ENCODE assay signal across 8 cellular contexts in genomic region chr17:732788-733720, GRCh38. TPM values are rescaled to one million over a fixed set of nuclear protein-coding genes. Genes with fewer than 3 reads are reported as not detected.
A peak's percentile ranks its signal among the peaks of the same experiment; 100 is the strongest.
DNase-seq lines count a peak whose midpoint lies in the region; ATAC-seq, FAIRE-seq and TF ChIP-seq lines count a peak whose summit lies in the region.

No MANE protein-coding gene starts in this region.

- CTCF ChIA-PET in A549 (lab: Yijun Ruan, JAX) = interaction anchor here (0.7 to 1.4 kb wide), 3 partner anchors 11 to 37 kb away, joined by 3 to 4 read pairs (median 3); no protein-coding TSS in a partner anchor

- peaks cover 14% of the 10 kb centered on the region for H3K4me1 ChIP-seq in A549

- H3K4me3 ChIP-seq in A549 = peak overlapping the region; percentile 80

- TF ChIP-seq CTCF in A549 (IDR thresholded peaks at IDR 0.05) = no peak; the same call in 2 of the 3 replicates

- FAIRE-seq in A549 (lab: Jason Lieb, UNC) = no peak

- peak in 1 of 2 experiments; percentile 51 for DNase-seq in A549 (ENCODE audit: low read depth in 1 of 2, low spot score in 1 of 2)
- peak; percentile 28 for DNase-seq in UCSD-AML1 (lab: John Stamatoyannopoulos, UW; ENCODE audit: unreplicated experiment)
- peak; percentile 75 for DNase-seq in ecto neural progenitor cell (ENCODE audit: low spot score)
- peak in 1 of 2 donors; percentile 17 for DNase-seq in memory B cell (ENCODE audit: low spot score in 2 of 2)
- peak; percentile 79 for DNase-seq in stimulated activated naive CD8-positive, alpha-beta T cell treated with anti-CD3 and anti-CD28 coated beads, Interleukin-15, Interleukin-2, amounts not matched to agents 100 U/mL and 50 U/mL, for 24 hours

- H3K9me3 Mint-ChIP-seq in memory B cell = no peaks in the 10 kb centered on the region

- peak overlapping the region; percentile 41 for H3K27ac Mint-ChIP-seq in memory B cell

- POLR2A ChIA-PET in A549 (lab: Yijun Ruan, JAX) = interaction anchor here (0.6 kb wide), 1 partner anchor 19 kb away, joined by 4 read pairs; the partner anchor contains the start of gene GEMIN4

- no peak for TF ChIP-seq EP300 in A549 (IDR thresholded peaks at IDR 0.05)

- TF ChIP-seq POLR2A in A549 (IDR thresholded peaks at IDR 0.05; ENCODE audit: low read length) = no peak

- TF ChIP-seq RAD21 in A549 (conservative IDR thresholded peaks at IDR 0.05 in 1 of 2, IDR thresholded peaks at IDR 0.05 in 1 of 2) = no peak

- no peaks in the 10 kb centered on the region for H3K9me3 ChIP-seq in A549

- peak overlapping the region; percentile 87 for H3K4me3 Mint-ChIP-seq in memory B cell

- H3K36me3 Mint-ChIP-seq in memory B cell = no peaks in the 10 kb centered on the region

- peak overlapping the region; percentile 96 for H3K4me2 ChIP-seq in A549

- 12% methylated on average over 34 of the region's 72 CpGs for WGBS in A549 (ENCODE audit: missing lambda C conversion rate)

- H3K27ac ChIP-seq in A549 = peak overlapping the region; percentile 89 to 96

- H3K27me3 Mint-ChIP-seq in memory B cell = no peaks in the 10 kb centered on the region

- peaks cover 4% of the 10 kb centered on the region for H3K4me1 Mint-ChIP-seq in memory B cell

- ATAC-seq in A549 (peak; percentile 67 to 75), GM18868 (IDR thresholded peaks at IDR 0.05; ENCODE audit: unreplicated experiment) (peak; percentile 47), HG03571 (IDR thresholded peaks at IDR 0.05; ENCODE audit: unreplicated experiment) (peak; percentile 35), memory B cell (ENCODE audit: low read depth) (peak; percentile 47), GM21528 (IDR thresholded peaks at IDR 0.05; ENCODE audit: low FRiP score, unreplicated experiment) (no peak)
- ATAC-seq in stimulated activated naive CD8-positive, alpha-beta T cell treated with anti-CD3 and anti-CD28 coated beads, Interleukin-15, Interleukin-2, amounts not matched to agents 100 U/mL and 50 U/mL, for 24 hours = peak; percentile 59

TF ChIP-seq in A549, 52 proteins besides CTCF, POLR2A, EP300 and RAD21 (continues in another document):
- TF ChIP-seq EHF (CRISPR knock-in tag; IDR thresholded peaks at IDR 0.05) (no peak), FOSB (CRISPR knock-in tag; IDR thresholded peaks at IDR 0.05) (no peak), E2F6 (IDR thresholded peaks at IDR 0.05; ENCODE audit: borderline replicate concordance, low read depth) (peak; percentile 33; the same call in 1 of the 2 replicates), HMGXB4 (CRISPR knock-in tag; IDR thresholded peaks at IDR 0.05; ENCODE audit: borderline replicate concordance) (no peak), FOSL2 (IDR thresholded peaks at IDR 0.05) (no peak), FOSL2 (CRISPR knock-in tag; IDR thresholded peaks at IDR 0.05) (no peak), CHD2 (IDR thresholded peaks at IDR 0.05; ENCODE audit: low read length, partially characterized antibody) (no peak), USF2 (IDR thresholded peaks at IDR 0.05) (0 out of 2 replicates have a peak, but pooled peaks have one; percentile 9), PHF8 (IDR thresholded peaks at IDR 0.05; ENCODE audit: borderline replicate concordance, low read depth) (peak; percentile 76; the same call in 1 of the 2 replicates), HDAC2 (IDR thresholded peaks at IDR 0.05) (no peak), HOXA7 (CRISPR knock-in tag; IDR thresholded peaks at IDR 0.05) (no peak), RNF2 (IDR thresholded peaks at IDR 0.05; ENCODE audit: borderline replicate concordance, low read depth) (no peak), TP53 (CRISPR knock-in tag; IDR thresholded peaks at IDR 0.05) (no peak), TFCP2L1 (CRISPR knock-in tag; IDR thresholded peaks at IDR 0.05) (no peak), MAX (IDR thresholded peaks at IDR 0.05) (peak; percentile 39; the same call in 1 of the 2 replicates), NR3C1 (IDR thresholded peaks at IDR 0.05) (no peak), ZFP36 (IDR thresholded peaks at IDR 0.05; ENCODE audit: borderline replicate concordance, partially characterized antibody) (no peak), ATOH8 (CRISPR knock-in tag; IDR thresholded peaks at IDR 0.05; ENCODE audit: low read depth) (no peak), PBX3 (IDR thresholded peaks at IDR 0.05) (no peak), FOXS1 (CRISPR knock-in tag; IDR thresholded peaks at IDR 0.05) (no peak)

RNA-seq across cellular contexts. Expression of gene TLCD3A, which starts 0.7 kb away (rescaled TPM):
- polyA plus RNA-seq in A549 (2011; rRNA removed) (29.5 and 35.1 TPM in 2 replicates), A549 (2017; fragmentation: RNase III; extraction: RNeasy Plus Mini Kit Qiagen cat#74134 plus additional on column Dnase treatment) (28.5 to 31.5 TPM (median 30.8 TPM) in 3 replicates)
- polyA plus RNA-seq in A549 (2012; cell fraction: cytosol; rRNA removed) = 42.9 and 53.3 TPM in 2 replicates
- polyA plus RNA-seq in A549 (2012; cell fraction: nucleus; rRNA removed) = 35.4 and 40.6 TPM in 2 replicates
- polyA minus RNA-seq in A549 (2011; rRNA and poly(A)+ RNA removed) = 47.1 and 53.6 TPM in 2 replicates

RNA-seq across cellular contexts. Expression of gene VPS53, which starts 18.4 kb away (rescaled TPM):
- polyA plus RNA-seq in A549 (2011; rRNA removed) (32.1 and 34.2 TPM in 2 replicates), A549 (2017; fragmentation: RNase III; extraction: RNeasy Plus Mini Kit Qiagen cat#74134 plus additional on column Dnase treatment) (20.0 to 21.7 TPM (median 21.5 TPM) in 3 replicates)
- polyA plus RNA-seq in A549 (2012; cell fraction: cytosol; rRNA removed) = 18.0 and 21.3 TPM in 2 replicates
- polyA plus RNA-seq in A549 (2012; cell fraction: nucleus; rRNA removed) = 20.1 and 22.7 TPM in 2 replicates
- 135 and 173 TPM in 2 replicates for polyA minus RNA-seq in A549 (2011; rRNA and poly(A)+ RNA removed)

RNA-seq across cellular contexts. Expression of gene GEMIN4, which starts 19.0 kb away (rescaled TPM):
- polyA plus RNA-seq in A549 (2011; rRNA removed) = 36.1 and 51.8 TPM in 2 replicates
- 47.7 and 57.8 TPM in 2 replicates for polyA plus RNA-seq in A549 (2012; cell fraction: cytosol; rRNA removed)
- polyA plus RNA-seq in A549 (2012; cell fraction: nucleus; rRNA removed) = 87.8 and 97.5 TPM in 2 replicates
- 45.5 to 49.0 TPM (median 47.6 TPM) in 3 replicates for polyA plus RNA-seq in A549 (2017; fragmentation: RNase III; extraction: RNeasy Plus Mini Kit Qiagen cat#74134 plus additional on column Dnase treatment)
- 75.5 and 86.7 TPM in 2 replicates for polyA minus RNA-seq in A549 (2011; rRNA and poly(A)+ RNA removed)

RNA-seq across cellular contexts. Expression of gene GLOD4, which starts 49.0 kb away (rescaled TPM):
- 98.3 and 133 TPM in 2 replicates for polyA plus RNA-seq in A549 (2011; rRNA removed)
- polyA plus RNA-seq in A549 (2012; cell fraction: cytosol; rRNA removed) = 56.4 and 60.1 TPM in 2 replicates
- polyA plus RNA-seq in A549 (2012; cell fraction: nucleus; rRNA removed) = 29.1 and 63.3 TPM in 2 replicates
- 119 to 141 TPM (median 132 TPM) in 3 replicates for polyA plus RNA-seq in A549 (2017; fragmentation: RNase III; extraction: RNeasy Plus Mini Kit Qiagen cat#74134 plus additional on column Dnase treatment)
- polyA minus RNA-seq in A549 (2011; rRNA and poly(A)+ RNA removed) = 24.9 and 29.2 TPM in 2 replicates

RNA-seq across cellular contexts. Expression of gene MRM3, which starts 49.1 kb away (rescaled TPM):
- polyA plus RNA-seq in A549 (2011; rRNA removed) = 27.1 and 38.8 TPM in 2 replicates
- polyA plus RNA-seq in A549 (2012; cell fraction: cytosol; rRNA removed) = 34.2 and 36.3 TPM in 2 replicates
- 33.7 and 34.2 TPM in 2 replicates for polyA plus RNA-seq in A549 (2012; cell fraction: nucleus; rRNA removed)
- 45.4 to 48.2 TPM (median 47.1 TPM) in 3 replicates for polyA plus RNA-seq in A549 (2017; fragmentation: RNase III; extraction: RNeasy Plus Mini Kit Qiagen cat#74134 plus additional on column Dnase treatment)
- 17.1 and 19.2 TPM in 2 replicates for polyA minus RNA-seq in A549 (2011; rRNA and poly(A)+ RNA removed)
